Comparison of ENCODE assay signal across 8 cellular contexts in the genomic region with DNA sequence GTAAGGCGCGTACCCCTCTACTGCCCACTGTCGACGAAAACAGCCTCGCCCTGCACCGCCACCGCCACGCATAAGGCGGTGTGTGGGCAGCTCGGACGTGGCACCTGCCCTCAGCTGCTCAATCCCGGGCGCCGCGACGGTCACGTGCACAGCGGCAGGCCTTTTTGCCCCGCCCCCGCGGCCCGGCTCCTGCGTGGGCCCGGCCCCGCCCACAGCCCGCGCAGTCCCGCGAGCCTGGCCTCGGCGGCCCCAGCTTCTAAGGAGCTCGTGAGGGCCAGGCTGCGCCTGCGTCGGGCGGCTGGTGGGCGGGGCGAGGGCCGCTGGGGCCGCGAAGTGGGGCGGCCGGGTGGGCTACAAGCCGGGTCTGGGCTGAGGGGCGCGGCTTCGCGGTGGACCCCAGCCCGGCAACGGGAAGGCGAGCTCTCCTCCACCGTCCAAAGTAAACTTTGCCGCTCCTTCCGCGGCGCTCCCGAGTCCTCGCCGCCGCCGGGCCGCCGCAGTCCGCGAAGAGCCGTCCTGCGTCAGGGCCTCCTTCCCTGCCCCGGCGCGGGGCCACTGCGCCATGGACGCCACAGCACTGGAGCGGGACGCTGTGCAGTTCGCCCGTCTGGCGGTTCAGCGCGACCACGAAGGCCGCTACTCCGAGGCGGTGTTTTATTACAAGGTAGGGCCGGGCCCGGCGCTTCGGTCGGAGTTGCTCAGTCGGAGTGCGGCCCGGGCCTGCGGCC. TPM values are rescaled to one million over a fixed set of nuclear protein-coding genes. Genes with fewer than 3 reads are reported as not detected.
DNase-seq lines count a peak whose midpoint lies in the region; ATAC-seq and TF ChIP-seq lines count a peak whose summit lies in the region.

A gene (plus strand): TSS at position 313 of the 728 bp plus-strand sequence. CDS start 250 bp downstream, at position 563.

- no peaks in the 10 kb centered on the region for H4K20me1 ChIP-seq in H9 (ENCODE audit: control insufficient read depth, insufficient read depth, insufficient read length)

- peak within 1 kb of the TSS; percentile 84 to 88 for H3K4me3 Mint-ChIP-seq in H9

- H3K79me1 ChIP-seq in H9 (ENCODE audit: insufficient read depth, low read depth, low read length, poor library complexity, severe bottlenecking) (no peaks in the 10 kb centered on the region), trophoblast cell (ENCODE audit: low read length) (peaks cover 6% of the 10 kb centered on the region)

- H2AFZ ChIP-seq in H9 (ENCODE audit: low read length) (no peak within 1 kb of the TSS), trophoblast cell (ENCODE audit: insufficient read depth, low read length, poor library complexity) (peak within 1 kb of the TSS; percentile 79)

- WGBS in H9 (ENCODE audit: extremely low coverage, insufficient read length, low lambda C conversion rate) = no CpG with 5 or more reads among the region's 92 CpGs
- WGBS in trophoblast cell (ENCODE audit: extremely low coverage, insufficient coverage, insufficient read length) = no CpG with 5 or more reads among the region's 92 CpGs
- WGBS in upper lobe of left lung, 2 donors = 0 to 3% methylated on average over 8 to 48 of the region's 92 CpGs

- no peak within 1 kb of the TSS for H3T11ph ChIP-seq in H9 (ENCODE audit: low read length)

- H3K4me3 ChIP-seq in trophoblast cell (ENCODE audit: low read depth, low read length) (peak within 1 kb of the TSS; percentile 96), upper lobe of left lung (peak within 1 kb of the TSS; percentile 77 to 98 (median 85))

- no peak within 1 kb of the TSS for H3K27ac ChIP-seq in H9 (ENCODE audit: insufficient read length, low read depth, low read length)
- peak within 1 kb of the TSS; percentile 72 for H3K27ac ChIP-seq in trophoblast cell (ENCODE audit: low read depth, low read length)
- peak within 1 kb of the TSS; percentile 95 to 99 (median 98) for H3K27ac ChIP-seq in upper lobe of left lung

- H3K4me2 ChIP-seq in H9 (ENCODE audit: insufficient read depth, insufficient read length, low read length) = peak within 1 kb of the TSS; percentile 88
- H3K4me2 ChIP-seq in trophoblast cell (ENCODE audit: low read length) = peak within 1 kb of the TSS; percentile 85

- H3K4ac ChIP-seq in H9 (ENCODE audit: low read depth, low read length) = no peak within 1 kb of the TSS
- H3K4ac ChIP-seq in trophoblast cell (ENCODE audit: low read depth, low read length) = peak within 1 kb of the TSS; percentile 38

- in situ Hi-C loops in G401 (cut with HindIII; ENCODE audit: low sequenced_read_pairs) = no loop called here

- H3K18ac ChIP-seq in H9 (ENCODE audit: insufficient read length, low read depth, low read length) = peak within 1 kb of the TSS; percentile 22
- H3K18ac ChIP-seq in trophoblast cell (ENCODE audit: low read length) = peak within 1 kb of the TSS; percentile 54

- H3K79me2 ChIP-seq in H9 (ENCODE audit: insufficient read depth, low read length) = no peaks in the 10 kb centered on the region
- peaks cover 8% of the 10 kb centered on the region for H3K79me2 ChIP-seq in trophoblast cell (ENCODE audit: control insufficient read depth, insufficient read depth, low read length, poor library complexity)

- H4K91ac ChIP-seq in H9 (ENCODE audit: insufficient read length, low read depth, low read length) (no peak within 1 kb of the TSS), trophoblast cell (ENCODE audit: low read depth, low read length) (peak within 1 kb of the TSS; percentile 70)

- no peak within 1 kb of the TSS for H3K23ac ChIP-seq in H9 (ENCODE audit: insufficient read length, low read depth, low read length)
- peak within 1 kb of the TSS; percentile 8 for H3K23ac ChIP-seq in trophoblast cell (ENCODE audit: low read length)

- peaks cover 8% of the 10 kb centered on the region for H3K23me2 ChIP-seq in H9 (ENCODE audit: insufficient read length, low read depth, low read length, poor library complexity, severe bottlenecking)

- H3K14ac ChIP-seq in H9 (ENCODE audit: insufficient read depth, low read length) (peak within 1 kb of the TSS; percentile 18; the same call in 1 of the 2 replicates), trophoblast cell (ENCODE audit: low read length) (peak within 1 kb of the TSS; percentile 75)

- H2AK5ac ChIP-seq in H9 (ENCODE audit: insufficient read length, low read length) (no peak within 1 kb of the TSS), trophoblast cell (ENCODE audit: low read length) (no peak within 1 kb of the TSS)

- peaks cover 13 to 17% of the 10 kb centered on the region in 2 experiments for H3K4me1 Mint-ChIP-seq in H9

- TF ChIP-seq EP300 in upper lobe of left lung (IDR thresholded peaks at IDR 0.05) = no peak

- H2BK120ac ChIP-seq in H9 (ENCODE audit: low read depth, low read length, poor library complexity, severe bottlenecking) (no peak within 1 kb of the TSS), trophoblast cell (ENCODE audit: insufficient read depth, low read length, poor library complexity) (peak within 1 kb of the TSS; percentile 26)

- no peak within 1 kb of the TSS for H4K8ac ChIP-seq in H9 (replicated peaks; ENCODE audit: insufficient read length, low read depth, low read length)
- H4K8ac ChIP-seq in trophoblast cell (ENCODE audit: low read depth, low read length) = peak within 1 kb of the TSS; percentile 90

- TF ChIP-seq CTCF in H9 (conservative IDR thresholded peaks at IDR 0.05) = peak; percentile 60
- peak; percentile 25 to 77 (median 53) for TF ChIP-seq CTCF in upper lobe of left lung (IDR thresholded peaks at IDR 0.05)

- no peaks in the 10 kb centered on the region for H3K4me1 ChIP-seq in H9 (ENCODE audit: insufficient read depth, low read length)
- H3K4me1 ChIP-seq in trophoblast cell (ENCODE audit: control insufficient read depth in 1 of 2, insufficient read depth in 2 of 2, low read length in 2 of 2) = peaks cover 0 to 2% of the 10 kb centered on the region in 2 experiments
- peaks cover 11 to 33% (median 28%) of the 10 kb centered on the region in 4 donors for H3K4me1 ChIP-seq in upper lobe of left lung

- H4K12ac ChIP-seq in trophoblast cell (ENCODE audit: low read depth, low read length) = peak within 1 kb of the TSS; percentile 79

- H2BK12ac ChIP-seq in H9 (ENCODE audit: insufficient read length, low read depth, low read length) (no peak within 1 kb of the TSS), trophoblast cell (ENCODE audit: low read length) (no peak within 1 kb of the TSS)

- no peak within 1 kb of the TSS for H2BK15ac ChIP-seq in H9 (ENCODE audit: low read depth, low read length)

- H3K27me3 Mint-ChIP-seq in H9 (ENCODE audit: low read depth) = no peaks in the 10 kb centered on the region

- no peak within 1 kb of the TSS for H4K5ac ChIP-seq in H9 (ENCODE audit: insufficient read length, low read depth, low read length)

- H3K27me3 ChIP-seq in H9 (ENCODE audit: insufficient read depth, low read length) = no peaks in the 10 kb centered on the region
- no peaks in the 10 kb centered on the region for H3K27me3 ChIP-seq in trophoblast cell (ENCODE audit: insufficient read depth, low read length)
- no peaks in the 10 kb centered on the region for H3K27me3 ChIP-seq in upper lobe of left lung

- H3K56ac ChIP-seq in H9 (ENCODE audit: insufficient read length, low read depth, low read length) = no peak within 1 kb of the TSS

- no peak within 1 kb of the TSS for H2BK5ac ChIP-seq in H9 (ENCODE audit: insufficient read length, low read length)
- peak within 1 kb of the TSS; percentile 50 for H2BK5ac ChIP-seq in trophoblast cell (ENCODE audit: low read depth, low read length, poor library complexity)

- H3K27ac Mint-ChIP-seq in H9 = peak within 1 kb of the TSS; percentile 31 to 70 (median 35); a peak in 3 of 7 replicates

- no peaks in the 10 kb centered on the region for H3K9me3 Mint-ChIP-seq in H9

- H3K36me3 Mint-ChIP-seq in H9 (ENCODE audit: insufficient read depth in 1 of 3, low read depth in 3 of 3) = peaks cover 0 to 8% (median 5%) of the 10 kb centered on the region in 3 experiments; a peak in 2 of 7 replicates

- peak in 3 of 4 donors; percentile 92 to 98 (median 96) for TF ChIP-seq POLR2A in upper lobe of left lung (IDR thresholded peaks at IDR 0.05)

- H2BK20ac ChIP-seq in H9 (ENCODE audit: low read depth, low read length, poor library complexity, severe bottlenecking) = no peak within 1 kb of the TSS

- DNase-seq in G401 (ENCODE audit: low spot score) (peak; percentile 95), H9 (peak; percentile 87), NAMALWA (ENCODE audit: low spot score) (peak; percentile 97), globus pallidus (ENCODE audit: low spot score) (peak; percentile 93), trophoblast cell (peak; percentile 95 to 99), upper lobe of left lung (peak; percentile 99 to 100), SW 1271 (lab: John Stamatoyannopoulos, UW) (no peak)
- DNase-seq in activated T-helper 9 cell treated with anti-CD3 and anti-CD28 coated beads, Interleukin-2, amount 50 U/mL, for 16 hours (ENCODE audit: low read depth) = peak; percentile 94

- H3K9ac ChIP-seq in H9 (ENCODE audit: extremely low read depth, insufficient read length, low read length) (peak within 1 kb of the TSS; percentile 34), trophoblast cell (ENCODE audit: low read length) (peak within 1 kb of the TSS; percentile 98)

- H3K9me3 ChIP-seq in H9 (ENCODE audit: control insufficient read depth, low read depth, low read length) = no peaks in the 10 kb centered on the region
- H3K9me3 ChIP-seq in trophoblast cell (ENCODE audit: insufficient read depth, low read depth, low read length) = no peaks in the 10 kb centered on the region
- H3K9me3 ChIP-seq in upper lobe of left lung = no peaks in the 10 kb centered on the region

- H3K36me3 ChIP-seq in trophoblast cell (ENCODE audit: control insufficient read depth in 1 of 2, insufficient read depth in 2 of 2, low read length in 2 of 2) (peaks cover 0 to 2% of the 10 kb centered on the region in 2 experiments), upper lobe of left lung (peaks cover 0 to 13% (median 2%) of the 10 kb centered on the region in 4 donors)

- peak; percentile 98 to 99 for ATAC-seq in upper lobe of left lung (ENCODE audit: low FRiP score in 2 of 2)

RNA-seq across cellular contexts. Expression of the gene that starts here (rescaled TPM):
- total RNA-seq in G401 (2014; rRNA removed; shearing (Covaris generic)) = 17.1 and 26.9 TPM in 2 replicates
- 25.2 and 26.1 TPM in 2 replicates for total RNA-seq in H9 (2021)
- polyA plus RNA-seq in trophoblast cell (2013) = 12.7 and 14.3 TPM in 2 replicates
- total RNA-seq in upper lobe of left lung = 100 to 1,000 TPM in 1 of 6 donors, 10 to 100 TPM in 5; 42.3 to 119 (median 46.2) TPM

Comparison
In these comparisons a context has a peak if more than half of its experiments do, and no peak if none do; other contexts are left out.
1. DNase-seq: peak in G401 (single experiment), H9 (single experiment), NAMALWA (single experiment), activated T-helper 9 cell treated with anti-CD3 and anti-CD28 coated beads, Interleukin-2, amount 50 U/mL, for 16 hours (single experiment), globus pallidus (single experiment), trophoblast cell (2 of 2) and upper lobe of left lung (2 of 2); none in SW 1271 (0 of 2).